32 cellular contexts compared by ENCODE assay signal in genomic region chr1:18326171-18326950, GRCh38.
DNase-seq lines count a peak whose midpoint lies in the region; ATAC-seq and TF ChIP-seq lines count a peak whose summit lies in the region.
"Had no signal": no experiment of that assay in that cellular context is flagged by ENCODE, and none has a peak within 500 bp of the region (broad histone marks: within the 10 kb centered on the region; RNA-seq: fewer than 3 reads in every experiment).

No MANE protein-coding gene starts in this region.

- no peak overlapping the region for H3K4me3 Mint-ChIP-seq in stimulated activated naive B cell treated with anti-CD40 and anti-IgM and Interleukin-4, amounts not matched to agents 10 μg/mL and 1 μg/mL and 100 μg/mL, for 72 hours
- H3K4me3 Mint-ChIP-seq: activated naive CD4-positive, alpha-beta T cell treated with anti-CD3 and anti-CD28 coated beads, Interleukin-2, amount 10 ng/mL, durations not matched to agents 7 days and 5 days; activated T-helper 1 cell treated with anti-CD3 and anti-CD28 coated beads, Interleukin-12 subunit alpha, Interleukin-12 subunit beta, Interleukin-2, Interleukin-4 antibody, amounts not matched to agents 30 ng/mL and 10 ng/mL and 1 ng/mL, durations not matched to agents 14 hours and 24 hours and 36 hours; B cell; CD8-positive, alpha-beta memory T cell; effector memory CD8-positive, alpha-beta T cell; IgD-negative memory B cell; neural progenitor cell; T-cell had no signal

- no peaks in the 10 kb centered on the region for H3K36me3 Mint-ChIP-seq in stimulated activated naive B cell treated with anti-CD40 and anti-IgM and Interleukin-4, amounts not matched to agents 10 μg/mL and 1 μg/mL and 100 μg/mL, for 72 hours
- H3K36me3 Mint-ChIP-seq: activated naive CD4-positive, alpha-beta T cell treated with anti-CD3 and anti-CD28 coated beads, Interleukin-2, amount 10 ng/mL, durations not matched to agents 7 days and 5 days; CD8-positive, alpha-beta memory T cell; neural progenitor cell; T-cell had no signal

- H3K9me3 Mint-ChIP-seq in stimulated activated naive B cell treated with anti-CD40 and anti-IgM and Interleukin-4, amounts not matched to agents 10 μg/mL and 1 μg/mL and 100 μg/mL, for 72 hours, result no peaks in the 10 kb centered on the region
- H3K9me3 Mint-ChIP-seq: activated naive CD4-positive, alpha-beta T cell treated with anti-CD3 and anti-CD28 coated beads, Interleukin-2, amount 10 ng/mL, durations not matched to agents 7 days and 5 days; activated T-helper 1 cell treated with anti-CD3 and anti-CD28 coated beads, Interleukin-12 subunit alpha, Interleukin-12 subunit beta, Interleukin-2, Interleukin-4 antibody, amounts not matched to agents 30 ng/mL and 10 ng/mL and 1 ng/mL, durations not matched to agents 14 hours and 24 hours and 36 hours; effector memory CD8-positive, alpha-beta T cell; neural progenitor cell; T-cell had no signal

- H3K4me1 ChIP-seq in HEK293 (ENCODE audit: control insufficient read depth, insufficient read depth, low read length) (no peaks in the 10 kb centered on the region), heart right ventricle (no peaks in the 10 kb centered on the region)
- H3K4me1 ChIP-seq: A549, breast epithelium, psoas muscle, thyroid gland had no signal

- no peaks in the 10 kb centered on the region for H3K4me1 Mint-ChIP-seq in stimulated activated naive B cell treated with anti-CD40 and anti-IgM and Interleukin-4, amounts not matched to agents 10 μg/mL and 1 μg/mL and 100 μg/mL, for 72 hours
- H3K4me1 Mint-ChIP-seq: activated naive CD4-positive, alpha-beta T cell treated with anti-CD3 and anti-CD28 coated beads, Interleukin-2, amount 10 ng/mL, durations not matched to agents 7 days and 5 days; B cell; CD8-positive, alpha-beta memory T cell; IgD-negative memory B cell; neural progenitor cell; T-cell had no signal

- POLR2A ChIA-PET in HEK293 (lab: Yijun Ruan, JAX), result no interaction called here

- H3K9me3 ChIP-seq in HEK293 (ENCODE audit: control insufficient read depth, insufficient read depth, low read depth, low read length), result no peaks in the 10 kb centered on the region
- H3K9me3 ChIP-seq in heart right ventricle, result no peaks in the 10 kb centered on the region
- H3K9me3 ChIP-seq: A549, breast epithelium, psoas muscle, SJCRH30, thyroid gland had no signal

- intact Hi-C loops in heart right ventricle (cut with DNase I), result no loop called here

- TF ChIP-seq CTCF in AG10803 (conservative IDR thresholded peaks at IDR 0.05; ENCODE audit: low read length), result no peak
- no peak for TF ChIP-seq CTCF in HEK293 (tag by site-specific recombination; IDR thresholded peaks at IDR 0.05)
- TF ChIP-seq CTCF in VCaP (conservative IDR thresholded peaks at IDR 0.05), result no peak
- no peak for TF ChIP-seq CTCF in heart right ventricle (IDR thresholded peaks at IDR 0.05)

- DNase-seq in AG10803 (ENCODE audit: low read depth) (peak; percentile 4), middle frontal gyrus (ENCODE audit: extremely low spot score, low spot score) (peak; percentile 33), heart right ventricle (no peak)
- no peak for DNase-seq in stimulated activated naive B cell treated with anti-CD40 and anti-IgM and Interleukin-4, amounts not matched to agents 10 μg/mL and 1 μg/mL and 100 μg/mL, for 72 hours
- DNase-seq: activated CD4-positive, alpha-beta T cell treated with anti-CD3 and anti-CD28 coated beads, Interleukin-2, amount 50 U/mL, for 48 hours; activated CD8-positive, alpha-beta memory T cell treated with anti-CD3 and anti-CD28 coated beads, Interleukin-2, amount 50 U/mL, for 4 hours; activated naive CD4-positive, alpha-beta T cell treated with anti-CD3 and anti-CD28 coated beads, Interleukin-2, amount 10 ng/mL, durations not matched to agents 7 days and 5 days; CD8-positive, alpha-beta memory T cell; DMS153; effector memory CD8-positive, alpha-beta T cell; erythroblast; NCI-H1092 treated with DMSO at 0.1 percent for 48 hours; NCI-H2107; NCI-H69; psoas muscle; SJCRH30; stimulated activated CD4-positive, alpha-beta T cell treated with anti-CD3 and anti-CD28 coated beads, Interleukin-15, amount 100 ng/mL, for 24 hours; stimulated activated naive CD8-positive, alpha-beta T cell treated with anti-CD3 and anti-CD28 coated beads, Interleukin-15, Interleukin-2, amounts not matched to agents 100 U/mL and 50 U/mL, for 24 hours; T-cell; thyroid gland had no signal

- no peak overlapping the region for H3K27ac Mint-ChIP-seq in stimulated activated naive B cell treated with anti-CD40 and anti-IgM and Interleukin-4, amounts not matched to agents 10 μg/mL and 1 μg/mL and 100 μg/mL, for 72 hours
- H3K27ac Mint-ChIP-seq: activated naive CD4-positive, alpha-beta T cell treated with anti-CD3 and anti-CD28 coated beads, Interleukin-2, amount 10 ng/mL, durations not matched to agents 7 days and 5 days; activated T-helper 1 cell treated with anti-CD3 and anti-CD28 coated beads, Interleukin-12 subunit alpha, Interleukin-12 subunit beta, Interleukin-2, Interleukin-4 antibody, amounts not matched to agents 30 ng/mL and 10 ng/mL and 1 ng/mL, durations not matched to agents 14 hours and 24 hours and 36 hours; B cell; CD8-positive, alpha-beta memory T cell; effector memory CD8-positive, alpha-beta T cell; IgD-negative memory B cell; neural progenitor cell; T-cell had no signal

- H3K4me3 ChIP-seq in AG10803 (ENCODE audit: low read length) (no peak overlapping the region), HEK293 (ENCODE audit: low read depth, low read length) (no peak overlapping the region), heart right ventricle (no peak overlapping the region)
- H3K4me3 ChIP-seq: A549, breast epithelium, coronary artery, neural progenitor cell, psoas muscle, SJCRH30, thyroid gland had no signal

- CTCF ChIA-PET in HEK293 (lab: Yijun Ruan, JAX), result interaction anchor here (0.6 to 0.9 kb wide), 3 partner anchors 33 to 249 kb away, joined by 3 read pairs; no protein-coding TSS in a partner anchor

- ATAC-seq in stimulated activated naive B cell treated with anti-CD40 and anti-IgM and Interleukin-4, amounts not matched to agents 10 μg/mL and 1 μg/mL and 100 μg/mL, for 72 hours (replicated peaks), result no peak
- ATAC-seq in GM18861 (IDR thresholded peaks at IDR 0.05; ENCODE audit: unreplicated experiment) (no peak), HG02884 (IDR thresholded peaks at IDR 0.05; ENCODE audit: unreplicated experiment) (no peak), heart right ventricle (no peak)
- ATAC-seq: A549; activated CD4-positive, CD25-positive, alpha-beta regulatory T cell treated with anti-CD3 and anti-CD28 coated beads, Interleukin-2, amount 50 U/mL, for 24 hours; effector memory CD8-positive, alpha-beta T cell; psoas muscle; stimulated activated naive CD8-positive, alpha-beta T cell treated with anti-CD3 and anti-CD28 coated beads, Interleukin-15, Interleukin-2, amounts not matched to agents 100 U/mL and 50 U/mL, for 24 hours; T-cell had no signal

- H3K27me3 ChIP-seq in heart right ventricle, result peaks cover 0 to 57% (median 30%) of the 10 kb centered on the region in 7 donors
- H3K27me3 ChIP-seq: neural progenitor cell, thyroid gland had no signal

- peaks cover 34 to 35% of the 10 kb centered on the region in 2 donors for H3K27me3 Mint-ChIP-seq in stimulated activated naive B cell treated with anti-CD40 and anti-IgM and Interleukin-4, amounts not matched to agents 10 μg/mL and 1 μg/mL and 100 μg/mL, for 72 hours

- H3K27ac ChIP-seq in HEK293 (ENCODE audit: extremely low read depth, low read depth, low read length) (no peak overlapping the region), VCaP (peak overlapping the region; percentile 71), heart right ventricle (no peak overlapping the region)
- H3K27ac ChIP-seq: A549, breast epithelium, coronary artery, neural progenitor cell, psoas muscle, SJCRH30, thyroid gland had no signal

- H3K36me3 ChIP-seq in HEK293 (ENCODE audit: control insufficient read depth in 2 of 2, insufficient read depth in 1 of 2, low read length in 2 of 2) (no peaks in the 10 kb centered on the region), heart right ventricle (no peaks in the 10 kb centered on the region)
- H3K36me3 ChIP-seq: breast epithelium, neural progenitor cell, SJCRH30, thyroid gland had no signal

- 49 to 50% methylated on average over 7 of the region's 7 CpGs for WGBS in heart right ventricle, 2 donors

TF ChIP-seq in HEK293, 187 proteins besides CTCF, POLR2A, EP300 and RAD21:
- no peak for TF ChIP-seq ZFP3 (tag by site-specific recombination; IDR thresholded peaks at IDR 0.05; ENCODE audit: low read depth)
- no peak for TF ChIP-seq ZNF121 (tag by site-specific recombination; IDR thresholded peaks at IDR 0.05)
- peak; percentile 24; the same call in 1 of the 2 replicates for TF ChIP-seq ZNF660 (tag by site-specific recombination; IDR thresholded peaks at IDR 0.05)
- TF ChIP-seq ZNF449 (tag by site-specific recombination; IDR thresholded peaks at IDR 0.05), result no peak
- TF ChIP-seq ZNF654 (tag by site-specific recombination; IDR thresholded peaks at IDR 0.05; ENCODE audit: low read depth), result no peak
- peak; percentile 85 for TF ChIP-seq ZNF24 (tag by site-specific recombination; IDR thresholded peaks at IDR 0.05)
- peak; percentile 49 for TF ChIP-seq GLIS1 (tag by site-specific recombination; IDR thresholded peaks at IDR 0.05)
TF ChIP-seq in HEK293: peak in this region for 3.

Comparison
In these comparisons a context has a peak if more than half of its experiments do, and no peak if none do; other contexts are left out.
1. DNase-seq: peak in AG10803 (single experiment) and middle frontal gyrus (single experiment); none in stimulated activated naive B cell treated with anti-CD40 and anti-IgM and Interleukin-4, amounts not matched to agents 10 μg/mL and 1 μg/mL and 100 μg/mL, for 72 hours (single experiment) and heart right ventricle (0 of 2).